ENCODE assay signal across 27 cellular contexts in genomic region chr7:85424298-85424697, GRCh38.
DNase-seq lines count a peak whose midpoint lies in the region; ATAC-seq, FAIRE-seq and TF ChIP-seq lines count a peak whose summit lies in the region.
"Had no signal": no experiment of that assay in that cellular context is flagged by ENCODE, and none has a peak within 500 bp of the region (broad histone marks: within the 10 kb centered on the region; RNA-seq: fewer than 3 reads in every experiment).

No MANE protein-coding gene starts in this region.

- H2AK5ac ChIP-seq in neuronal stem cell (ENCODE audit: low read depth, low read length), result no peak overlapping the region

- H3K36me3 Mint-ChIP-seq in GM23338 (ENCODE audit: low read depth), result no peaks in the 10 kb centered on the region
- no peaks in the 10 kb centered on the region for H3K36me3 Mint-ChIP-seq in chondrocyte (ENCODE audit: low read depth)
- no peaks in the 10 kb centered on the region for H3K36me3 Mint-ChIP-seq in activated T-helper 2 cell treated with anti-CD3 and anti-CD28 coated beads, Interferon-gamma antibody, Interleukin-2, Interleukin-4, amounts not matched to agents 10 μg/mL and 5 μg/mL and 100 μg/mL, durations not matched to agents 14 hours and 24 hours and 36 hours (ENCODE audit: low read depth)
- H3K36me3 Mint-ChIP-seq in stimulated activated memory B cell treated with anti-CD40 and anti-IgM and Interleukin-4, amounts not matched to agents 10 μg/mL and 1 μg/mL and 100 μg/mL, for 72 hours, result no peaks in the 10 kb centered on the region
- H3K36me3 Mint-ChIP-seq: CD14-positive monocyte; CD8-positive, alpha-beta memory T cell had no signal

- no peak overlapping the region for H4K8ac ChIP-seq in neuronal stem cell (ENCODE audit: low read depth, low read length)

- H2BK12ac ChIP-seq in neuronal stem cell (ENCODE audit: low read length), result no peak overlapping the region

- H3K4ac ChIP-seq in neuronal stem cell (ENCODE audit: low read length), result no peak overlapping the region

- no peaks in the 10 kb centered on the region for H3K9me3 ChIP-seq in kidney (ENCODE audit: control insufficient read depth in 1 of 2, low read length in 2 of 2)
- H3K9me3 ChIP-seq in neuronal stem cell (replicated peaks in 1 of 2; ENCODE audit: control insufficient read depth in 2 of 2, insufficient read depth in 1 of 2, low read depth in 1 of 2, low read length in 2 of 2), result peaks cover 0 to 14% of the 10 kb centered on the region in 2 donors
- H3K9me3 ChIP-seq: A549, BE2C had no signal

- H3K9ac ChIP-seq in kidney (ENCODE audit: low read length in 2 of 2) (no peak overlapping the region), neuronal stem cell (ENCODE audit: low read depth, low read length, poor library complexity) (no peak overlapping the region)
- H3K9ac ChIP-seq: BLaER1 treated with 17β-estradiol and CSF1 and Interleukin-3, amounts not matched to agents 10 nM and 100 nM had no signal

- H3K4me3 Mint-ChIP-seq in GM23338 (no peak overlapping the region), chondrocyte (ENCODE audit: unreplicated experiment) (no peak overlapping the region)
- no peak overlapping the region for H3K4me3 Mint-ChIP-seq in activated T-helper 2 cell treated with anti-CD3 and anti-CD28 coated beads, Interferon-gamma antibody, Interleukin-2, Interleukin-4, amounts not matched to agents 10 μg/mL and 5 μg/mL and 100 μg/mL, durations not matched to agents 14 hours and 24 hours and 36 hours (ENCODE audit: low read depth)
- H3K4me3 Mint-ChIP-seq in stimulated activated memory B cell treated with anti-CD40 and anti-IgM and Interleukin-4, amounts not matched to agents 10 μg/mL and 1 μg/mL and 100 μg/mL, for 72 hours, result no peak overlapping the region
- H3K4me3 Mint-ChIP-seq: CD14-positive monocyte; CD4-positive, alpha-beta T cell; CD8-positive, alpha-beta memory T cell had no signal

- H3K27ac Mint-ChIP-seq in GM23338 (no peak overlapping the region), chondrocyte (ENCODE audit: unreplicated experiment) (no peak overlapping the region)
- H3K27ac Mint-ChIP-seq in activated T-helper 2 cell treated with anti-CD3 and anti-CD28 coated beads, Interferon-gamma antibody, Interleukin-2, Interleukin-4, amounts not matched to agents 10 μg/mL and 5 μg/mL and 100 μg/mL, durations not matched to agents 14 hours and 24 hours and 36 hours, result no peak overlapping the region
- no peak overlapping the region for H3K27ac Mint-ChIP-seq in stimulated activated memory B cell treated with anti-CD40 and anti-IgM and Interleukin-4, amounts not matched to agents 10 μg/mL and 1 μg/mL and 100 μg/mL, for 72 hours
- H3K27ac Mint-ChIP-seq: CD14-positive monocyte; CD4-positive, alpha-beta T cell; CD8-positive, alpha-beta memory T cell had no signal

- DNase-seq in GM23338 (ENCODE audit: low spot score) (no peak), chondrocyte (ENCODE audit: low spot score) (peak; percentile 48), kidney (peak; percentile 39), neuronal stem cell (ENCODE audit: low spot score) (no peak), putamen (ENCODE audit: low spot score) (no peak)
- DNase-seq in activated T-helper 2 cell treated with anti-CD3 and anti-CD28 coated beads, Interferon-gamma antibody, Interleukin-2, Interleukin-4, amounts not matched to agents 10 μg/mL and 5 μg/mL and 100 μg/mL, durations not matched to agents 14 hours and 24 hours and 36 hours (ENCODE audit: low spot score), result no peak
- DNase-seq: 8988T; ACHN; AML-193; BE2C; CD4-positive, alpha-beta T cell; CD8-positive, alpha-beta memory T cell; DMS 273 treated with DMSO at 0.1 percent for 48 hours; DMS79; EL; GDM1; GOT3; H7 had no signal

- no peaks in the 10 kb centered on the region for H3K4me1 ChIP-seq in GM23338 (ENCODE audit: insufficient read depth)
- no peaks in the 10 kb centered on the region for H3K4me1 ChIP-seq in kidney (ENCODE audit: control insufficient read depth in 1 of 2, insufficient read depth in 1 of 2, low read depth in 1 of 2, low read length in 2 of 2)
- peaks cover 0 to 7% of the 10 kb centered on the region in 2 donors for H3K4me1 ChIP-seq in neuronal stem cell (ENCODE audit: control insufficient read depth in 2 of 2, insufficient read depth in 1 of 2, low read depth in 1 of 2, low read length in 2 of 2)
- H3K4me1 ChIP-seq: A549, BE2C had no signal

- peaks cover 5% of the 10 kb centered on the region for H3K27me3 Mint-ChIP-seq in GM23338 (ENCODE audit: insufficient read depth, low read depth, poor library complexity)
- H3K27me3 Mint-ChIP-seq in chondrocyte (ENCODE audit: low read depth), result no peaks in the 10 kb centered on the region
- no peaks in the 10 kb centered on the region for H3K27me3 Mint-ChIP-seq in activated T-helper 2 cell treated with anti-CD3 and anti-CD28 coated beads, Interferon-gamma antibody, Interleukin-2, Interleukin-4, amounts not matched to agents 10 μg/mL and 5 μg/mL and 100 μg/mL, durations not matched to agents 14 hours and 24 hours and 36 hours (ENCODE audit: low read depth)
- H3K27me3 Mint-ChIP-seq in stimulated activated memory B cell treated with anti-CD40 and anti-IgM and Interleukin-4, amounts not matched to agents 10 μg/mL and 1 μg/mL and 100 μg/mL, for 72 hours, result no peaks in the 10 kb centered on the region
- H3K27me3 Mint-ChIP-seq: CD4-positive, alpha-beta T cell; CD8-positive, alpha-beta memory T cell had no signal

- H3K36me3 ChIP-seq in GM23338 (ENCODE audit: insufficient read depth), result no peaks in the 10 kb centered on the region
- H3K36me3 ChIP-seq in kidney (ENCODE audit: control insufficient read depth in 1 of 2, insufficient read depth in 2 of 2, low read length in 2 of 2), result no peaks in the 10 kb centered on the region
- H3K36me3 ChIP-seq in neuronal stem cell (replicated peaks in 1 of 2; ENCODE audit: control insufficient read depth in 2 of 2, insufficient read depth in 2 of 2, low read length in 2 of 2), result no peaks in the 10 kb centered on the region
- H3K36me3 ChIP-seq: BE2C; BLaER1 treated with 17β-estradiol and CSF1 and Interleukin-3, amounts not matched to agents 10 nM and 100 nM had no signal

- no peak overlapping the region for H3K18ac ChIP-seq in neuronal stem cell (ENCODE audit: low read length)

- H3K4me3 ChIP-seq in GM23338, result no peak overlapping the region
- H3K4me3 ChIP-seq in kidney (ENCODE audit: low read length in 2 of 2), result no peak overlapping the region
- H3K4me3 ChIP-seq in neuronal stem cell (ENCODE audit: low read length in 2 of 2), result no peak overlapping the region
- H3K4me3 ChIP-seq: A549; BLaER1 treated with 17β-estradiol and CSF1 and Interleukin-3, amounts not matched to agents 10 nM and 100 nM had no signal

- H3K9me2 ChIP-seq in GM23338 (ENCODE audit: insufficient read depth), result 0 out of 2 replicates have a peak, but pooled peaks cover 5% of the 10 kb centered on the region

- no peak overlapping the region for H2BK15ac ChIP-seq in neuronal stem cell (ENCODE audit: low read length)

- no peak overlapping the region for H3K14ac ChIP-seq in neuronal stem cell (ENCODE audit: low read length)

- H4K91ac ChIP-seq in neuronal stem cell (ENCODE audit: low read depth, low read length, poor library complexity), result no peak overlapping the region

- H3K4me2 ChIP-seq in GM23338 (no peak overlapping the region), neuronal stem cell (ENCODE audit: insufficient read depth, low read length, poor library complexity, severe bottlenecking) (no peak overlapping the region)
- H3K4me2 ChIP-seq: A549; BLaER1 treated with 17β-estradiol and CSF1 and Interleukin-3, amounts not matched to agents 10 nM and 100 nM had no signal

- TF ChIP-seq CTCF in GM23338 (conservative IDR thresholded peaks at IDR 0.05; ENCODE audit: low read depth in 2 of 2) (no peak), chondrocyte (IDR thresholded peaks at IDR 0.05) (no peak), kidney (IDR thresholded peaks at IDR 0.05; ENCODE audit: borderline replicate concordance, extremely low read depth, insufficient read depth) (no peak)

- no peak overlapping the region for H3K23ac ChIP-seq in neuronal stem cell (ENCODE audit: low read depth, low read length, poor library complexity)

- H3K4me1 Mint-ChIP-seq in GM23338 (no peaks in the 10 kb centered on the region), chondrocyte (ENCODE audit: low read depth) (no peaks in the 10 kb centered on the region)
- H3K4me1 Mint-ChIP-seq in activated T-helper 2 cell treated with anti-CD3 and anti-CD28 coated beads, Interferon-gamma antibody, Interleukin-2, Interleukin-4, amounts not matched to agents 10 μg/mL and 5 μg/mL and 100 μg/mL, durations not matched to agents 14 hours and 24 hours and 36 hours (ENCODE audit: low read depth), result no peaks in the 10 kb centered on the region
- H3K4me1 Mint-ChIP-seq in stimulated activated memory B cell treated with anti-CD40 and anti-IgM and Interleukin-4, amounts not matched to agents 10 μg/mL and 1 μg/mL and 100 μg/mL, for 72 hours, result no peaks in the 10 kb centered on the region
- H3K4me1 Mint-ChIP-seq: CD14-positive monocyte; CD8-positive, alpha-beta memory T cell had no signal

- ATAC-seq in GM23338 (no peak), SK-N-SH treated with all-trans-retinoic acid at 6 μM for 48 hours (no peak)
- no peak for ATAC-seq in stimulated activated memory B cell treated with anti-CD40 and anti-IgM and Interleukin-4, amounts not matched to agents 10 μg/mL and 1 μg/mL and 100 μg/mL, for 72 hours
- ATAC-seq: A549, HCT116 had no signal

- H2BK120ac ChIP-seq in neuronal stem cell (ENCODE audit: low read depth, low read length), result no peak overlapping the region

- H3K79me1 ChIP-seq in neuronal stem cell (ENCODE audit: low read depth, low read length), result no peaks in the 10 kb centered on the region

- H3K9me3 Mint-ChIP-seq in GM23338 (peaks cover 4% of the 10 kb centered on the region; the same call in 2 of the 3 replicates), chondrocyte (ENCODE audit: low read depth) (peaks cover under 1% of the 10 kb centered on the region)
- no peaks in the 10 kb centered on the region for H3K9me3 Mint-ChIP-seq in activated T-helper 2 cell treated with anti-CD3 and anti-CD28 coated beads, Interferon-gamma antibody, Interleukin-2, Interleukin-4, amounts not matched to agents 10 μg/mL and 5 μg/mL and 100 μg/mL, durations not matched to agents 14 hours and 24 hours and 36 hours
- H3K9me3 Mint-ChIP-seq in stimulated activated memory B cell treated with anti-CD40 and anti-IgM and Interleukin-4, amounts not matched to agents 10 μg/mL and 1 μg/mL and 100 μg/mL, for 72 hours, result peaks cover 4% of the 10 kb centered on the region

- H3K27ac ChIP-seq in GM23338 (ENCODE audit: low read depth) (no peak overlapping the region), kidney (ENCODE audit: low read depth in 2 of 2, low read length in 2 of 2) (no peak overlapping the region), neuronal stem cell (replicated peaks; ENCODE audit: low read length) (no peak overlapping the region)
- H3K27ac ChIP-seq: A549; BLaER1 treated with 17β-estradiol and CSF1 and Interleukin-3, amounts not matched to agents 10 nM and 100 nM had no signal

- WGBS in neuronal stem cell (ENCODE audit: extremely low coverage in 2 of 2, insufficient read length in 2 of 2, insufficient replicate concordance in 1 of 2), 2 donors, result no CpG with 5 or more reads among the region's 7 CpGs

- intact Hi-C loops in kidney (cut with DNase I), result no loop called here
- intact Hi-C loops in activated T-helper 2 cell treated with anti-CD3 and anti-CD28 coated beads, Interferon-gamma antibody, Interleukin-2, Interleukin-4, amounts not matched to agents 10 μg/mL and 5 μg/mL and 100 μg/mL, durations not matched to agents 14 hours and 24 hours and 36 hours (cut with micrococcal nuclease), result no loop called here

- H2BK5ac ChIP-seq in neuronal stem cell (ENCODE audit: low read length), result no peak overlapping the region

- H2AFZ ChIP-seq in GM23338, result peak overlapping the region; percentile 50; the same call in 1 of the 2 replicates
- H2AFZ ChIP-seq in neuronal stem cell (ENCODE audit: low read length), result peak overlapping the region; percentile 60

- FAIRE-seq in kidney (lab: Jason Lieb, UNC), result no peak
- FAIRE-seq: A549, D721Med, GM12891, GM18507 had no signal

- no peaks in the 10 kb centered on the region for H3K27me3 ChIP-seq in GM23338 (ENCODE audit: insufficient read depth)
- no peaks in the 10 kb centered on the region for H3K27me3 ChIP-seq in neuronal stem cell (ENCODE audit: control insufficient read depth in 3 of 3, insufficient read depth in 3 of 3, low read depth in 1 of 3, low read length in 3 of 3)
- H3K27me3 ChIP-seq: BE2C; BLaER1 treated with 17β-estradiol and CSF1 and Interleukin-3, amounts not matched to agents 10 nM and 100 nM had no signal

- no peaks in the 10 kb centered on the region for H3K79me2 ChIP-seq in GM23338 (replicated peaks; ENCODE audit: insufficient read depth)

- H3F3A ChIP-seq in GM23338 (replicated peaks; ENCODE audit: low read depth), result no peaks in the 10 kb centered on the region

- H4K20me1 ChIP-seq in GM23338 (replicated peaks; ENCODE audit: insufficient read depth), result no peaks in the 10 kb centered on the region
- H4K20me1 ChIP-seq: BLaER1 treated with 17β-estradiol and CSF1 and Interleukin-3, amounts not matched to agents 10 nM and 100 nM had no signal

Comparison
In these comparisons a context has a peak if more than half of its experiments do, and no peak if none do; other contexts are left out.
1. DNase-seq: peak in chondrocyte (single experiment) and kidney (single experiment); none in GM23338 (single experiment), neuronal stem cell (single experiment), activated T-helper 2 cell treated with anti-CD3 and anti-CD28 coated beads, Interferon-gamma antibody, Interleukin-2, Interleukin-4, amounts not matched to agents 10 μg/mL and 5 μg/mL and 100 μg/mL, durations not matched to agents 14 hours and 24 hours and 36 hours (single experiment) and putamen (single experiment).